Comparison of ENCODE assay signal across 23 cellular contexts in the genomic region with DNA sequence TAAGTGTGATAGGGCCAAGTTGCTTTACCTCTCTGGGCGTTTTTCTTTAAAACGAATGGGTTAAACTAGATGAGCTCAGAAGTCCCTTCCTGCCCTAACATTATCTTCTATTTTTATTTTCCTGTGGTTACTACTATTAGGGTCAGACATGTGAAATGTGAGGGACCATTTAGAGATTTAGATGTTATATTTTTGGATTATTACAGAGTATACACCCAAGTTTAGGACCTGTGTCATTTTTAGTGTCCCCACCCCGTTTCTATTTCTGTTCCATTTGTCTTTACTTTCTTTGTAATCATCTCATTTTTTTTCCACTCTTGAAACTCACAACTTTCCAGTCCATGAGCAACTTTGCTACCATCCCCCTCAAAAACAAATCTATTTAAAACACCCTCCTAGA. TPM values are rescaled to one million over a fixed set of nuclear protein-coding genes. Genes with fewer than 3 reads are reported as not detected.
A peak's percentile ranks its signal among the peaks of the same experiment; 100 is the strongest.
DNase-seq lines count a peak whose midpoint lies in the region; ATAC-seq and TF ChIP-seq lines count a peak whose summit lies in the region.
"Had no signal": no experiment of that assay in that cellular context is flagged by ENCODE, and none has a peak within 500 bp of the region (broad histone marks: within the 10 kb centered on the region; RNA-seq: fewer than 3 reads in every experiment).

No MANE protein-coding gene starts in this region.

- H3K27ac ChIP-seq in right cardiac atrium (ENCODE audit: low read length), result no peak overlapping the region
- H3K27ac ChIP-seq: 22Rv1, psoas muscle, RWPE1, stomach, transverse colon had no signal

- CTCF ChIA-PET in GM10248 (lab: Yijun Ruan, JAX), result interaction anchor here (1.0 to 3.2 kb wide), 7 partner anchors 11 to 73 kb away, joined by 3 to 10 read pairs (median 4); no protein-coding TSS in a partner anchor

- intact Hi-C loops in right cardiac atrium (cut with DNase I), result no loop called here

- peaks cover 3% of the 10 kb centered on the region; the same call in 1 of the 2 replicates for H3K36me3 ChIP-seq in Loucy (ENCODE audit: insufficient read depth, low read length)
- H3K36me3 ChIP-seq: stomach, transverse colon had no signal

- H3F3A ChIP-seq in Loucy (ENCODE audit: low read depth), result no peaks in the 10 kb centered on the region

- H3K27ac Mint-ChIP-seq in T-helper 1 cell treated with Interleukin-12 subunit alpha and Interleukin-12 subunit beta and Interleukin-4 antibody, amounts not matched to agents 30 μg/mL and 1 μg/mL, for 36 hours, result peak overlapping the region; percentile 52
- H3K27ac Mint-ChIP-seq: dendritic cell treated with granulocyte-macrophage colony-stimulating factor and Interleukin-4, amounts not matched to agents 40 ng/mL and 50 ng/mL, for 4 days had no signal

- H3K4me2 ChIP-seq in Loucy (ENCODE audit: low read depth, low read length, poor library complexity, severe bottlenecking), result no peak overlapping the region

- H3K27me3 ChIP-seq in Loucy (ENCODE audit: insufficient read depth, low read length, poor library complexity, severe bottlenecking) (no peaks in the 10 kb centered on the region), right cardiac atrium (ENCODE audit: control insufficient read depth, insufficient read depth) (no peaks in the 10 kb centered on the region)
- H3K27me3 ChIP-seq: stomach, transverse colon had no signal

- H3K9me2 ChIP-seq in Loucy (replicated peaks; ENCODE audit: low read depth, low read length), result no peaks in the 10 kb centered on the region

- no peak overlapping the region for H3K4me3 Mint-ChIP-seq in T-helper 1 cell treated with Interleukin-12 subunit alpha and Interleukin-12 subunit beta and Interleukin-4 antibody, amounts not matched to agents 30 μg/mL and 1 μg/mL, for 36 hours
- H3K4me3 Mint-ChIP-seq: dendritic cell treated with granulocyte-macrophage colony-stimulating factor and Interleukin-4, amounts not matched to agents 40 ng/mL and 50 ng/mL, for 4 days had no signal

- DNase-seq in T-helper 1 cell, result no peak
- peak; percentile 34 for DNase-seq in GM10248 (ENCODE audit: extremely low spot score)
- DNase-seq in germinal center (ENCODE audit: low spot score), result peak; percentile 19
- no peak for DNase-seq in stimulated activated CD4-positive, alpha-beta T cell treated with anti-CD3 and anti-CD28 coated beads, Interleukin-1b, Interleukin-23, amount 100 ng/mL, for 48 hours
- no peak for DNase-seq in right cardiac atrium
- DNase-seq: activated effector memory CD4-positive, alpha-beta T cell treated with Interleukin-2 at 50 U/mL for 16 hours; DMS79 treated with DMSO at 0.1 percent for 48 hours; glutamatergic neuron; Karpas-422; kidney glomerular epithelial cell; NCI-H1694 treated with DMSO at 0.1 percent for 48 hours; psoas muscle; stomach; transverse colon had no signal

- no peaks in the 10 kb centered on the region for H3K9me3 ChIP-seq in Loucy (ENCODE audit: insufficient read depth, low read depth, low read length)
- H3K9me3 ChIP-seq in right cardiac atrium (ENCODE audit: control insufficient read depth, low read length), result no peaks in the 10 kb centered on the region
- H3K9me3 ChIP-seq: psoas muscle, stomach, transverse colon had no signal

- 66% methylated on average over 3 of the region's 3 CpGs for WGBS in right cardiac atrium

- H3K4me1 ChIP-seq in Loucy (ENCODE audit: insufficient read depth, low read length, poor library complexity, severe bottlenecking), result peaks cover 27% of the 10 kb centered on the region
- H3K4me1 ChIP-seq in right cardiac atrium (ENCODE audit: control insufficient read depth, insufficient read depth, low read length), result no peaks in the 10 kb centered on the region
- H3K4me1 ChIP-seq: psoas muscle, stomach, transverse colon had no signal

- TF ChIP-seq CTCF in GM10248 (IDR thresholded peaks at IDR 0.05; ENCODE audit: control extremely low read depth, extremely low read depth, low read depth, missing control alignments) (no peak), Loucy (conservative IDR thresholded peaks at IDR 0.05; ENCODE audit: low read length) (no peak)

- ATAC-seq in GM18858 (IDR thresholded peaks at IDR 0.05; ENCODE audit: unreplicated experiment), result no peak
- ATAC-seq in right cardiac atrium, result no peak
- ATAC-seq: activated CD4-positive, CD25-positive, alpha-beta regulatory T cell treated with anti-CD3 and anti-CD28 coated beads, Interleukin-2, amount 50 U/mL, for 24 hours; psoas muscle; SK-N-SH treated with all-trans-retinoic acid at 6 μM for 48 hours had no signal

- no peaks in the 10 kb centered on the region for H3K27me3 Mint-ChIP-seq in T-helper 1 cell treated with Interleukin-12 subunit alpha and Interleukin-12 subunit beta and Interleukin-4 antibody, amounts not matched to agents 30 μg/mL and 1 μg/mL, for 36 hours (ENCODE audit: low read depth)
- H3K27me3 Mint-ChIP-seq: dendritic cell treated with granulocyte-macrophage colony-stimulating factor and Interleukin-4, amounts not matched to agents 40 ng/mL and 50 ng/mL, for 4 days had no signal

- H4K20me1 ChIP-seq in Loucy (ENCODE audit: insufficient read depth, low read length, poor library complexity, severe bottlenecking), result no peaks in the 10 kb centered on the region

- peaks cover 8% of the 10 kb centered on the region for H3K36me3 Mint-ChIP-seq in T-helper 1 cell treated with Interleukin-12 subunit alpha and Interleukin-12 subunit beta and Interleukin-4 antibody, amounts not matched to agents 30 μg/mL and 1 μg/mL, for 36 hours (ENCODE audit: low read depth)

- POLR2A ChIA-PET in GM10248 (lab: Yijun Ruan, JAX), result no interaction called here

- H3K79me2 ChIP-seq in Loucy (ENCODE audit: insufficient read depth, low read length), result no peaks in the 10 kb centered on the region

- H3K9me3 Mint-ChIP-seq in T-helper 1 cell treated with Interleukin-12 subunit alpha and Interleukin-12 subunit beta and Interleukin-4 antibody, amounts not matched to agents 30 μg/mL and 1 μg/mL, for 36 hours, result no peaks in the 10 kb centered on the region
- H3K9me3 Mint-ChIP-seq: dendritic cell treated with granulocyte-macrophage colony-stimulating factor and Interleukin-4, amounts not matched to agents 40 ng/mL and 50 ng/mL, for 4 days had no signal

- no peak overlapping the region for H3K4me3 ChIP-seq in Loucy (ENCODE audit: low read length, poor library complexity, severe bottlenecking)
- no peak overlapping the region for H3K4me3 ChIP-seq in right cardiac atrium (ENCODE audit: low read length)
- H3K4me3 ChIP-seq: lung, psoas muscle, stomach, transverse colon had no signal

- H2AFZ ChIP-seq in Loucy (ENCODE audit: low read length), result no peak overlapping the region

- H3K4me1 Mint-ChIP-seq in T-helper 1 cell treated with Interleukin-12 subunit alpha and Interleukin-12 subunit beta and Interleukin-4 antibody, amounts not matched to agents 30 μg/mL and 1 μg/mL, for 36 hours (ENCODE audit: low read depth), result peaks cover 37% of the 10 kb centered on the region

- peak overlapping the region; percentile 20 for H3K9ac ChIP-seq in Loucy (ENCODE audit: low read depth, low read length, poor library complexity, severe bottlenecking)

RNA-seq across cellular contexts. Expression of a gene that starts 56.3 kb away (rescaled TPM):
- under 1 TPM; 0.23 to 0.50 (median 0.24) TPM for total RNA-seq in right cardiac atrium
- polyA plus RNA-seq in right cardiac atrium, result 0.02 TPM

Comparison
In these comparisons a context has a peak if more than half of its experiments do, and no peak if none do; other contexts are left out.
1. DNase-seq: peak in GM10248 (single experiment) and germinal center (single experiment); none in T-helper 1 cell (0 of 5), stimulated activated CD4-positive, alpha-beta T cell treated with anti-CD3 and anti-CD28 coated beads, Interleukin-1b, Interleukin-23, amount 100 ng/mL, for 48 hours (single experiment) and right cardiac atrium (0 of 3).